ENCODE assay signal across 23 cellular contexts in the genomic region with DNA sequence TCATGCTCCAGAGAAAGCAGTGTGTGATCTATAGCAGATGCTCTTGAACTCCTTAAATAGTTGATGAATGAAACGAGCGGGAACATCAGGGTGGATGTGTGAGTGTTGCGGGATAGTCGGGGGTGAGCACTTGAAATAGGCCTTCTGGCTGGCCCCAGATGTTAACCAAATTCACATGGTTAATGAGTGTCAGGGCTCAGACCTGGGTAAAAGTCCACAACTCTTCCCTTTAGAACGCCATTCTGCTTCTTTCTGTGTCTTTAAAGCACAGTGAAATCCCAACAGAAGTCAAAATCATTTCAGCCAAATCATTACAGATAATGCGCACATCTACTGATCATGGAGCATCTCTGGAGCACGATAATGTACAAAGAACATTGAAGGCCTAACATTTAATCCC.
"Had no signal": no experiment of that assay in that cellular context is flagged by ENCODE, and none has a peak within 500 bp of the region (broad histone marks: within the 10 kb centered on the region; RNA-seq: fewer than 3 reads in every experiment).

No MANE protein-coding gene starts in this region.

- H3K4me1 ChIP-seq: lower lobe of right lung, sigmoid colon, tibial nerve, uterus had no signal

- H3K9me3 ChIP-seq: heart right ventricle, lower lobe of right lung, ovary, sigmoid colon, tibial nerve, uterus had no signal

- H3K27me3 ChIP-seq: heart right ventricle, ovary, sigmoid colon, tibial nerve, uterus had no signal

- DNase-seq: heart right ventricle; hippocampal formation; left ventricle myocardium superior; lower lobe of right lung; mammary epithelial cell; mesendoderm; naive B cell; natural killer cell; ovary; retina; right cardiac atrium; sigmoid colon; stimulated activated CD4-positive, alpha-beta T cell treated with anti-CD3 and anti-CD28 coated beads, Interleukin-1b, Interleukin-23, amount 100 ng/mL, for 48 hours; stimulated activated CD4-positive, alpha-beta T cell treated with anti-CD3 and anti-CD28 coated beads, Interleukin-2, amount 100 ng/mL, for 48 hours; stimulated activated CD4-positive, alpha-beta T cell treated with anti-CD3 and anti-CD28 coated beads, Interleukin-4, amount 100 ng/mL, for 4 hours; stimulated activated CD8-positive, alpha-beta memory T cell treated with anti-CD3 and anti-CD28 coated beads, Interleukin-4, amount 100 ng/mL, for 48 hours; stimulated activated naive CD4-positive, alpha-beta T cell treated with Interleukin-2 at 50 U/mL for 16 hours; stimulated activated naive CD8-positive, alpha-beta T cell treated with anti-CD3 and anti-CD28 coated beads, Interleukin-15, amount 100 ng/mL, for 72 hours; substantia nigra; uterus had no signal

- H3K4me3 ChIP-seq: heart right ventricle, lower lobe of right lung, ovary, sigmoid colon, smooth muscle cell, tibial nerve, uterus had no signal

- ATAC-seq: heart right ventricle; left ventricle myocardium superior; lower lobe of right lung; natural killer cell; right cardiac atrium; stimulated activated memory B cell treated with anti-CD40 and anti-IgM and Interleukin-4, amounts not matched to agents 10 μg/mL and 1 μg/mL and 100 μg/mL, for 72 hours; stimulated activated naive CD8-positive, alpha-beta T cell treated with anti-CD3 and anti-CD28 coated beads, Interleukin-15, amount 100 ng/mL, for 72 hours had no signal

- H3K36me3 ChIP-seq: heart right ventricle, lower lobe of right lung, ovary, sigmoid colon, tibial nerve, uterus had no signal

- H3K27ac ChIP-seq: heart right ventricle, lower lobe of right lung, ovary, sigmoid colon, tibial nerve, uterus had no signal

- H3K4me2 ChIP-seq: smooth muscle cell had no signal
